In the genomic region with DNA sequence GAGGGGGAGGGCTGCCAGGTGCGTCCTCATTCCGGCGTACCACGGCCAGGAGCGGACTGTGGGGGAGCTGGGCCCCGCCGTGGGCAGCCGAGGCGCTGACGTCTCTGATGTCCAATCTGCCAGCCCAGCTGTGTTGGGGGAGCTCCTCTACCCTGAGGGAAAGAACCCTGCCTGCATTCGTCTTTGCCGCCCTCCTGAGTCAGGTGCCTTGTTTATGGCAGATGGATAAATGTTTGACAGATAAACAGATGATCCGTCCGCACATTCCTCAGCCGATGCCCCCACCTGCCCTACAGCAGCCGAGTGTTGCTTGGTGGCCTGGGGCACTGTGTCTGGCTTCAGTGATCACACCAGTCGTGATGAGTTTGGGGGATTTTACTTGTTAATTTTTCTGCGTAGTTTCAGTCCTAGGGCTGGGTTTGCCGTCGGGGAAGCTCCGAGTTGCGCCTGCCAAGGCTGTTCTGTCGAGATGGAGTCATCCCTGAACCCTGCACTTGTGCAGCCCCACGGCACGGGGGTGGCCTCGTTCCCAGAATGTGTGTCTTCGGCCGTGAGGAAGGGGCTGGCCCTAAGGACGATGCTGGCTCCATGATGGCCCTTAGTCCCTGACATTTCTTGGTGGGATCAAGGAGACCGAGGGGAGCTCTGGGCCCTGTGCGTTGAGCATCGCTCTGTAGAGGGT, we compare ENCODE assay signal across 22 cellular contexts.
DNase-seq lines count a peak whose midpoint lies in the region; ATAC-seq and TF ChIP-seq lines count a peak whose summit lies in the region.
"Had no signal": no experiment of that assay in that cellular context is flagged by ENCODE, and none has a peak within 500 bp of the region (broad histone marks: within the 10 kb centered on the region; RNA-seq: fewer than 3 reads in every experiment).

No MANE protein-coding gene starts in this region.

- no peak overlapping the region for H2AK5ac ChIP-seq in neuronal stem cell (ENCODE audit: low read depth, low read length)

- no peaks in the 10 kb centered on the region for H3K9me3 ChIP-seq in endodermal cell (ENCODE audit: control insufficient read depth, low read length)
- H3K9me3 ChIP-seq in neuronal stem cell (replicated peaks in 1 of 2; ENCODE audit: control insufficient read depth in 2 of 2, insufficient read depth in 1 of 2, low read depth in 1 of 2, low read length in 2 of 2), result no peaks in the 10 kb centered on the region
- H3K9me3 ChIP-seq in aorta (ENCODE audit: control insufficient read depth, low read length), result peaks cover 2% of the 10 kb centered on the region
- H3K9me3 ChIP-seq in suprapubic skin, result no peaks in the 10 kb centered on the region
- H3K9me3 ChIP-seq: pancreas, SK-N-SH had no signal

- no peak overlapping the region for H3K4me2 ChIP-seq in neuronal stem cell (ENCODE audit: insufficient read depth, low read length, poor library complexity, severe bottlenecking)
- H3K4me2 ChIP-seq: SK-N-SH had no signal

- no peak overlapping the region for H2BK120ac ChIP-seq in neuronal stem cell (ENCODE audit: low read depth, low read length)

- no peak overlapping the region for H2AFZ ChIP-seq in neuronal stem cell (ENCODE audit: low read length)

- TF ChIP-seq EP300 in suprapubic skin (IDR thresholded peaks at IDR 0.05), result no peak

- peak overlapping the region; percentile 27 for H3K18ac ChIP-seq in neuronal stem cell (ENCODE audit: low read length)

- intact Hi-C loops in aorta (cut with DNase I), result no loop called here

- no peak overlapping the region for H3K14ac ChIP-seq in neuronal stem cell (ENCODE audit: low read length)

- no peak for TF ChIP-seq POLR2A in suprapubic skin (IDR thresholded peaks at IDR 0.05)

- H3K4ac ChIP-seq in neuronal stem cell (ENCODE audit: low read length), result no peak overlapping the region

- no peaks in the 10 kb centered on the region for H3K4me1 ChIP-seq in endodermal cell (ENCODE audit: control insufficient read depth, insufficient read depth, low read length)
- no peaks in the 10 kb centered on the region for H3K4me1 ChIP-seq in neuronal stem cell (ENCODE audit: control insufficient read depth in 2 of 2, insufficient read depth in 1 of 2, low read depth in 1 of 2, low read length in 2 of 2)
- H3K4me1 ChIP-seq in aorta (ENCODE audit: control insufficient read depth in 1 of 2, insufficient read depth in 2 of 2, low read length in 2 of 2), result no peaks in the 10 kb centered on the region
- H3K4me1 ChIP-seq in suprapubic skin, result no peaks in the 10 kb centered on the region
- H3K4me1 ChIP-seq: pancreas had no signal

- peak overlapping the region; percentile 55 for H3K27ac Mint-ChIP-seq in endodermal cell
- H3K27ac Mint-ChIP-seq: activated naive CD4-positive, alpha-beta T cell treated with anti-CD3 and anti-CD28 coated beads, Interleukin-2, amount 50 U/mL, for 24 hours; CD4-positive, CD25-positive, alpha-beta regulatory T cell had no signal

- no peak overlapping the region for H3K4me3 ChIP-seq in endodermal cell (ENCODE audit: low read length)
- no peak overlapping the region for H3K4me3 ChIP-seq in neuronal stem cell (ENCODE audit: low read length in 2 of 2)
- H3K4me3 ChIP-seq in aorta (ENCODE audit: low read length in 2 of 2), result no peak overlapping the region
- no peak overlapping the region for H3K4me3 ChIP-seq in suprapubic skin
- H3K4me3 ChIP-seq: pancreas had no signal

- H4K91ac ChIP-seq in neuronal stem cell (ENCODE audit: low read depth, low read length, poor library complexity), result no peak overlapping the region

- 96 to 97% methylated on average over 14 to 32 of the region's 32 CpGs for WGBS in endodermal cell (ENCODE audit: insufficient coverage in 1 of 2, insufficient read length in 1 of 2), 2 experiments
- WGBS in neuronal stem cell (ENCODE audit: extremely low coverage in 2 of 2, insufficient read length in 2 of 2, insufficient replicate concordance in 1 of 2), 2 donors, result no CpG with 5 or more reads among the region's 32 CpGs
- 94% methylated on average over 32 of the region's 32 CpGs for WGBS in aorta, 2 donors
- 67% methylated on average over 18 of the region's 32 CpGs for WGBS in suprapubic skin

- H3K9me3 Mint-ChIP-seq in endodermal cell, result no peaks in the 10 kb centered on the region
- H3K9me3 Mint-ChIP-seq: activated naive CD4-positive, alpha-beta T cell treated with anti-CD3 and anti-CD28 coated beads, Interleukin-2, amount 50 U/mL, for 24 hours had no signal

- TF ChIP-seq CTCF in endodermal cell (conservative IDR thresholded peaks at IDR 0.05), result no peak
- no peak for TF ChIP-seq CTCF in suprapubic skin (IDR thresholded peaks at IDR 0.05)

- no peaks in the 10 kb centered on the region for H3K36me3 Mint-ChIP-seq in endodermal cell (ENCODE audit: low read depth)
- H3K36me3 Mint-ChIP-seq: activated naive CD4-positive, alpha-beta T cell treated with anti-CD3 and anti-CD28 coated beads, Interleukin-2, amount 50 U/mL, for 24 hours; CD4-positive, CD25-positive, alpha-beta regulatory T cell had no signal

- H3K27ac ChIP-seq in endodermal cell (ENCODE audit: low read depth, low read length), result no peak overlapping the region
- H3K27ac ChIP-seq in neuronal stem cell (replicated peaks; ENCODE audit: low read length), result no peak overlapping the region
- H3K27ac ChIP-seq in aorta (ENCODE audit: low read depth in 1 of 2, low read length in 2 of 2), result no peak overlapping the region
- no peak overlapping the region for H3K27ac ChIP-seq in suprapubic skin
- H3K27ac ChIP-seq: pancreas had no signal

- H3K36me3 ChIP-seq in endodermal cell (ENCODE audit: control insufficient read depth, insufficient read depth, low read length) (no peaks in the 10 kb centered on the region), neuronal stem cell (replicated peaks in 1 of 2; ENCODE audit: control insufficient read depth in 2 of 2, insufficient read depth in 2 of 2, low read length in 2 of 2) (peaks cover 0 to 2% of the 10 kb centered on the region in 2 donors), aorta (ENCODE audit: control insufficient read depth in 1 of 2, insufficient read depth in 2 of 2, low read length in 1 of 2) (no peaks in the 10 kb centered on the region), suprapubic skin (no peaks in the 10 kb centered on the region)
- H3K36me3 ChIP-seq: pancreas had no signal

- H3K9ac ChIP-seq in endodermal cell (ENCODE audit: extremely low read depth, low read length, poor library complexity, severe bottlenecking), result no peak overlapping the region
- no peak overlapping the region for H3K9ac ChIP-seq in neuronal stem cell (ENCODE audit: low read depth, low read length, poor library complexity)
- H3K9ac ChIP-seq: SK-N-SH had no signal

- H3K27me3 Mint-ChIP-seq in endodermal cell (ENCODE audit: insufficient read depth), result no peaks in the 10 kb centered on the region
- H3K27me3 Mint-ChIP-seq: activated naive CD4-positive, alpha-beta T cell treated with anti-CD3 and anti-CD28 coated beads, Interleukin-2, amount 50 U/mL, for 24 hours; CD4-positive, CD25-positive, alpha-beta regulatory T cell had no signal

- ATAC-seq in aorta (ENCODE audit: low FRiP score), result no peak
- ATAC-seq: pancreas had no signal

- H3K27me3 ChIP-seq in endodermal cell (ENCODE audit: control insufficient read depth, insufficient read depth, low read length, poor library complexity, severe bottlenecking) (no peaks in the 10 kb centered on the region), neuronal stem cell (ENCODE audit: control insufficient read depth in 3 of 3, insufficient read depth in 3 of 3, low read depth in 1 of 3, low read length in 3 of 3) (no peaks in the 10 kb centered on the region), aorta (ENCODE audit: control insufficient read depth in 1 of 2, insufficient read depth in 2 of 2, low read length in 1 of 2) (no peaks in the 10 kb centered on the region), suprapubic skin (no peaks in the 10 kb centered on the region)
- H3K27me3 ChIP-seq: pancreas had no signal

- no peak overlapping the region for H2BK15ac ChIP-seq in neuronal stem cell (ENCODE audit: low read length)

- no peak overlapping the region for H3K23ac ChIP-seq in neuronal stem cell (ENCODE audit: low read depth, low read length, poor library complexity)

- peak; percentile 0 for DNase-seq in stimulated activated CD4-positive, alpha-beta T cell treated with anti-CD3 and anti-CD28 coated beads, Interleukin-4, amount 100 ng/mL, for 24 hours
- no peak for DNase-seq in stimulated activated CD4-positive, alpha-beta T cell treated with anti-CD3 and anti-CD28 coated beads, Interleukin-15, amount 100 ng/mL, for 24 hours
- peak; percentile 27 for DNase-seq in endodermal cell
- DNase-seq in neuronal stem cell (ENCODE audit: low spot score), result no peak
- DNase-seq in aorta, result peak; percentile 39 to 60
- no peak for DNase-seq in NCI-H82 (lab: John Stamatoyannopoulos, UW)
- no peak for DNase-seq in suprapubic skin (ENCODE audit: low spot score in 2 of 2)
- DNase-seq in COLO668 (lab: John Stamatoyannopoulos, UW; ENCODE audit: unreplicated experiment), result no peak
- DNase-seq: activated CD4-positive, alpha-beta T cell treated with anti-CD3 and anti-CD28 coated beads, Interleukin-2, amount 50 U/mL, for 4 hours; activated T-cell treated with anti-CD3 and anti-CD28 coated beads, Interleukin-2, amount 50 U/mL, for 1 hour; CD4-positive, CD25-positive, alpha-beta regulatory T cell; DMS153; effector memory CD4-positive, alpha-beta T cell; GDM1; kidney glomerular epithelial cell; mesenchymal stem cell; NCI-H1417; NCI-H524 treated with DMSO at 0.1 percent for 48 hours; SK-N-SH; T-helper 2 cell had no signal

- peaks cover 11% of the 10 kb centered on the region for H3K79me1 ChIP-seq in neuronal stem cell (ENCODE audit: low read depth, low read length)

- H4K8ac ChIP-seq in neuronal stem cell (ENCODE audit: low read depth, low read length), result no peak overlapping the region

- no peak overlapping the region for H3K4me3 Mint-ChIP-seq in endodermal cell
- H3K4me3 Mint-ChIP-seq: activated naive CD4-positive, alpha-beta T cell treated with anti-CD3 and anti-CD28 coated beads, Interleukin-2, amount 50 U/mL, for 24 hours; CD4-positive, CD25-positive, alpha-beta regulatory T cell had no signal

- H2BK5ac ChIP-seq in neuronal stem cell (ENCODE audit: low read length), result no peak overlapping the region

- H2BK12ac ChIP-seq in neuronal stem cell (ENCODE audit: low read length), result no peak overlapping the region

- no peaks in the 10 kb centered on the region for H3K4me1 Mint-ChIP-seq in endodermal cell
- H3K4me1 Mint-ChIP-seq: activated naive CD4-positive, alpha-beta T cell treated with anti-CD3 and anti-CD28 coated beads, Interleukin-2, amount 50 U/mL, for 24 hours; CD4-positive, CD25-positive, alpha-beta regulatory T cell had no signal

Comparison
In these comparisons a context has a peak if more than half of its experiments do, and no peak if none do; other contexts are left out.
1. DNase-seq: peak in stimulated activated CD4-positive, alpha-beta T cell treated with anti-CD3 and anti-CD28 coated beads, Interleukin-4, amount 100 ng/mL, for 24 hours (single experiment), endodermal cell (single experiment) and aorta (2 of 2); none in stimulated activated CD4-positive, alpha-beta T cell treated with anti-CD3 and anti-CD28 coated beads, Interleukin-15, amount 100 ng/mL, for 24 hours (single experiment), neuronal stem cell (single experiment), NCI-H82 (single experiment), suprapubic skin (0 of 2) and COLO668 (single experiment).